1 cellular context compared by ENCODE assay signal in genomic region chr14:69008411-69008810, GRCh38.
TF ChIP-seq lines count a peak whose summit lies in the region.

No MANE protein-coding gene starts in this region.

TF ChIP-seq in SK-N-SH treated with all-trans-retinoic acid at 6 μM for 48 hours, 23 proteins besides CTCF, POLR2A, EP300 and RAD21 (continued from another document):
- TF ChIP-seq CSRNP3 (CRISPR knock-in tag; IDR thresholded peaks at IDR 0.05) (no peak), CSDC2 (CRISPR knock-in tag; IDR thresholded peaks at IDR 0.05) (no peak), ZC3H10 (CRISPR knock-in tag; IDR thresholded peaks at IDR 0.05) (no peak), GLIS3 (CRISPR knock-in tag; IDR thresholded peaks at IDR 0.05) (no peak), RARB (CRISPR knock-in tag; IDR thresholded peaks at IDR 0.05) (no peak), ISL1 (CRISPR knock-in tag; IDR thresholded peaks at IDR 0.05) (no peak), PATZ1 (CRISPR knock-in tag; IDR thresholded peaks at IDR 0.05; ENCODE audit: borderline replicate concordance) (no peak), ZNF8 (CRISPR knock-in tag; IDR thresholded peaks at IDR 0.05) (no peak), POU6F1 (CRISPR knock-in tag; IDR thresholded peaks at IDR 0.05; ENCODE audit: borderline replicate concordance, low read depth) (no peak), ZNF565 (CRISPR knock-in tag; conservative IDR thresholded peaks at IDR 0.05; ENCODE audit: low read depth) (no peak)
